ENCODE assay signal across 13 cellular contexts in genomic region chr10:68202965-68203358, GRCh38. TPM values are rescaled to one million over a fixed set of nuclear protein-coding genes. Genes with fewer than 3 reads are reported as not detected.
A peak's percentile ranks its signal among the peaks of the same experiment; 100 is the strongest.
DNase-seq lines count a peak whose midpoint lies in the region; ATAC-seq and TF ChIP-seq lines count a peak whose summit lies in the region.
"Had no signal": no experiment of that assay in that cellular context is flagged by ENCODE, and none has a peak within 500 bp of the region (broad histone marks: within the 10 kb centered on the region; RNA-seq: fewer than 3 reads in every experiment).

No MANE protein-coding gene starts in this region.

- H3K4me1 ChIP-seq in aorta (ENCODE audit: control insufficient read depth in 1 of 2, insufficient read depth in 2 of 2, low read length in 2 of 2) (no peaks in the 10 kb centered on the region), ovary (ENCODE audit: insufficient read depth) (no peaks in the 10 kb centered on the region)
- H3K4me1 ChIP-seq: pancreas, uterus had no signal

- no peak overlapping the region for H3K4me3 ChIP-seq in aorta (ENCODE audit: low read length in 2 of 2)
- H3K4me3 ChIP-seq in ovary, result no peak overlapping the region
- H3K4me3 ChIP-seq: pancreas, uterus had no signal

- in situ Hi-C loops in ACHN (cut with HindIII; ENCODE audit: low pct_ligation_motif_present, low pct_unique_long_range_greater_than_20kb, low sequenced_read_pairs), result no loop called here

- intact Hi-C loops in aorta (cut with DNase I) (no loop called here), ovary (cut with DNase I) (loop anchor here in 1 of 4 donors (5.0 kb wide), 1 partner anchor 116 kb away; no protein-coding TSS in a partner anchor)

- no peak for TF ChIP-seq CTCF in ovary (IDR thresholded peaks at IDR 0.05)

- H3K27me3 ChIP-seq in aorta (ENCODE audit: control insufficient read depth in 1 of 2, insufficient read depth in 2 of 2, low read length in 1 of 2) (no peaks in the 10 kb centered on the region), ovary (no peaks in the 10 kb centered on the region)
- H3K27me3 ChIP-seq: pancreas, uterus had no signal

- no peak for ATAC-seq in aorta (ENCODE audit: low FRiP score)
- ATAC-seq: effector memory CD8-positive, alpha-beta T cell; pancreas had no signal

- H3K27ac ChIP-seq in aorta (ENCODE audit: low read depth in 1 of 2, low read length in 2 of 2) (no peak overlapping the region), substantia nigra (ENCODE audit: low read depth, low read length, poor library complexity, severe bottlenecking) (no peak overlapping the region), ovary (no peak overlapping the region)
- H3K27ac ChIP-seq: pancreas, uterus had no signal

- no peak for TF ChIP-seq EP300 in ovary (IDR thresholded peaks at IDR 0.05)

- DNase-seq in ACHN (peak; percentile 39), GM03348 (ENCODE audit: low spot score) (peak; percentile 73), SKM-1 (lab: John Stamatoyannopoulos, UW; ENCODE audit: unreplicated experiment) (peak; percentile 61), fibroblast of peridontal ligament (ENCODE audit: extremely low read depth) (peak; percentile 26), aorta (no peak), substantia nigra (lab: John Stamatoyannopoulos, UW) (no peak), amygdala (lab: John Stamatoyannopoulos, UW) (no peak), ovary (no peak)
- DNase-seq: effector memory CD8-positive, alpha-beta T cell; pancreas; T-helper 9 cell; uterus had no signal

- no peak for TF ChIP-seq POLR2A in ovary (IDR thresholded peaks at IDR 0.05)

- H3K9me3 ChIP-seq in aorta (ENCODE audit: control insufficient read depth, low read length) (no peaks in the 10 kb centered on the region), ovary (no peaks in the 10 kb centered on the region)
- H3K9me3 ChIP-seq: pancreas, uterus had no signal

- WGBS in aorta, 2 donors, result 12 to 16% methylated on average over 5 of the region's 5 CpGs
- WGBS in ovary, 3 donors, result 29 to 47% (median 44%) methylated on average over 5 of the region's 5 CpGs

- H3K36me3 ChIP-seq in aorta (ENCODE audit: control insufficient read depth in 1 of 2, insufficient read depth in 2 of 2, low read length in 1 of 2) (no peaks in the 10 kb centered on the region), ovary (no peaks in the 10 kb centered on the region)
- H3K36me3 ChIP-seq: pancreas, uterus had no signal

RNA-seq across cellular contexts. Expression of gene ATOH7, which starts 29.0 kb away (rescaled TPM):
- under 1 TPM in 1 of 2 donors, not detected in 1; 0.23 TPM for total RNA-seq in aorta
- not detected for polyA plus RNA-seq in aorta
- under 1 TPM in 2 of 7 donors, not detected in 5; 0.23 to 0.60 TPM for total RNA-seq in ovary
- polyA plus RNA-seq in ovary, result under 1 TPM in 1 of 2 donors, not detected in 1; 0.16 TPM
- total RNA-seq: kidney epithelial cell, uterus had no signal

Comparison
In these comparisons a context has a peak if more than half of its experiments do, and no peak if none do; other contexts are left out.
1. DNase-seq: peak in ACHN (single experiment), GM03348 (single experiment), SKM-1 (single experiment) and fibroblast of peridontal ligament (single experiment); none in aorta (0 of 2), substantia nigra (0 of 49), amygdala (0 of 56) and ovary (0 of 5).